Comparison of ENCODE assay signal across 26 cellular contexts in the genomic region with DNA sequence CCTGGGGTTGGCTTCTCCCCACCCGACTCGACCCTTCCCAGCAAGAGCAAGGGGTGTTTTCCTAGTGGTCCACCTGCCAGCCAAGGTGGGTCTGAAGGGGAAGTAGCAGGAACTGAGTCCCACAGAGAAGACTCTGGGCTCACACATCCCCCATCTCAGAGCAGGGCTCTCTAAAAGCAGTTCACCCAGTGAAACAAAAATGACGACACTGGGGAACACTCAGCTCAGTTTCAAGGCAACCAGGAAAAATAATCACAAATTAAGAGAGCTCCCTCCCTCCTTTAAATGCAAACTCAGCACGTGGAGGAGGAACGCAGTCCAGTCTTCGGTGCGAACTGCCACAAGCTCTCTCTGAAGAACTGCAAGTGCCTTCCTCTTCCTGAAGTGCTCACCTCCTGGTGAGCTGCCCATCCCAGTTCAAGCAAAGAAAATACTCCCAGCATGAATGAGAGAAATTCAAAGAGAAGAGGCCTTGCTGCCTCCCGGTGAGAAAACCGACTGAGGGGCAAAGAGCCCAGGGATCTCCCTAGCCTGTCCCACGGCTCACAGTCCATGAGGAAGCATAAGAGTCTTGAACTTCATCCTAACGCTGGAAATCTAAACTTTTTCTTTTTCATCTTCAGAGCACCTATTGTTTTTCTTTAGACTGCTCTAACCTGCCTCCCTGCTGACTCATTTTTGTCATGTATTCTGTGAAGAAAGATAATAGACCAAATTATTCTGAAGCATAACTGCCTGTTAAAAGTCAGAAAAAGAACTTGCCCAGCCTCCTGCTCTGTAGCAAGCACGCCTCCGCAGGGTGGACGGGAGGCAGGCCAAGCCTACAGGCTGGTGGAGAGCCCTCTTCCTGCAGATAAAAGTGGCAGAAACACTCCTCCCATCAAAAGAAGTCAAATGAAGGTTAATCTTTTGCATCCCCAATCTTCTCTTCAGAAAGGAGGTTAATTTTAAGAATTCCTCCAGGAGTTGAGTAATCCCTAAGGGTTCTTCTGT.
DNase-seq lines count a peak whose midpoint lies in the region; ATAC-seq, FAIRE-seq and TF ChIP-seq lines count a peak whose summit lies in the region.
"Had no signal": no experiment of that assay in that cellular context is flagged by ENCODE, and none has a peak within 500 bp of the region (broad histone marks: within the 10 kb centered on the region; RNA-seq: fewer than 3 reads in every experiment).

No MANE protein-coding gene starts in this region.

- H3K27me3 Mint-ChIP-seq in type B pancreatic cell = peaks cover 7% of the 10 kb centered on the region

- no peak for ATAC-seq in HG03442 (IDR thresholded peaks at IDR 0.05; ENCODE audit: unreplicated experiment)
- ATAC-seq: HCT116; left ventricle myocardium superior; stimulated activated naive B cell treated with anti-CD40 and anti-IgM and Interleukin-4, amounts not matched to agents 10 μg/mL and 1 μg/mL and 100 μg/mL, for 72 hours; T-helper 17 cell had no signal

- no peaks in the 10 kb centered on the region for H3K36me3 ChIP-seq in bronchial epithelial cell (ENCODE audit: control insufficient read depth, insufficient read depth, low read length)
- H3K36me3 ChIP-seq: colonic mucosa had no signal

- H3K36me3 Mint-ChIP-seq in type B pancreatic cell = no peaks in the 10 kb centered on the region
- H3K36me3 Mint-ChIP-seq: stimulated activated naive B cell treated with anti-CD40 and anti-IgM and Interleukin-4, amounts not matched to agents 10 μg/mL and 1 μg/mL and 100 μg/mL, for 72 hours had no signal

- peaks cover 8% of the 10 kb centered on the region for H3K4me1 Mint-ChIP-seq in type B pancreatic cell (ENCODE audit: unreplicated experiment)
- H3K4me1 Mint-ChIP-seq: activated B cell treated with CpG ODN at 0.5 μM for 24 hours; CD8-positive, alpha-beta memory T cell; stimulated activated naive B cell treated with anti-CD40 and anti-IgM and Interleukin-4, amounts not matched to agents 10 μg/mL and 1 μg/mL and 100 μg/mL, for 72 hours had no signal

- no peaks in the 10 kb centered on the region for H3K27me3 ChIP-seq in bronchial epithelial cell (ENCODE audit: control insufficient read depth, insufficient read depth, low read length)
- H3K27me3 ChIP-seq: colonic mucosa had no signal

- no peak for FAIRE-seq in bronchial epithelial cell (lab: Jason Lieb, UNC)
- FAIRE-seq: HTR-8/SVneo, RCC 7860 had no signal

- TF ChIP-seq CTCF in bronchial epithelial cell (IDR thresholded peaks at IDR 0.05; ENCODE audit: insufficient read depth, low read length, severe bottlenecking) = no peak
- no peak for TF ChIP-seq CTCF in type B pancreatic cell (conservative IDR thresholded peaks at IDR 0.05)
- TF ChIP-seq CTCF in foreskin fibroblast (IDR thresholded peaks at IDR 0.05; ENCODE audit: low read depth, low read length) = no peak

- no peak overlapping the region for H3K4me3 Mint-ChIP-seq in type B pancreatic cell
- H3K4me3 Mint-ChIP-seq: activated B cell treated with CpG ODN at 0.5 μM for 24 hours; CD8-positive, alpha-beta memory T cell; nephron; stimulated activated naive B cell treated with anti-CD40 and anti-IgM and Interleukin-4, amounts not matched to agents 10 μg/mL and 1 μg/mL and 100 μg/mL, for 72 hours; T-helper 17 cell had no signal

- peak overlapping the region; percentile 27 for H3K27ac Mint-ChIP-seq in type B pancreatic cell
- H3K27ac Mint-ChIP-seq: activated B cell treated with CpG ODN at 0.5 μM for 24 hours; CD8-positive, alpha-beta memory T cell; stimulated activated naive B cell treated with anti-CD40 and anti-IgM and Interleukin-4, amounts not matched to agents 10 μg/mL and 1 μg/mL and 100 μg/mL, for 72 hours; T-helper 17 cell had no signal

- no peak overlapping the region for H3K4me3 ChIP-seq in bronchial epithelial cell (ENCODE audit: low read depth, low read length)
- H3K4me3 ChIP-seq in foreskin fibroblast (ENCODE audit: low read depth in 1 of 2, low read length in 2 of 2) = no peak overlapping the region
- H3K4me3 ChIP-seq: colonic mucosa had no signal

- H3K9me3 Mint-ChIP-seq in type B pancreatic cell = no peaks in the 10 kb centered on the region
- H3K9me3 Mint-ChIP-seq: activated B cell treated with CpG ODN at 0.5 μM for 24 hours; CD8-positive, alpha-beta memory T cell; nephron; stimulated activated naive B cell treated with anti-CD40 and anti-IgM and Interleukin-4, amounts not matched to agents 10 μg/mL and 1 μg/mL and 100 μg/mL, for 72 hours had no signal

- DNase-seq in NCI-H345 (lab: John Stamatoyannopoulos, UW) (peak; percentile 9), NCI-H345 treated with DMSO at 0.1 percent for 48 hours (lab: John Stamatoyannopoulos, UW; ENCODE audit: unreplicated experiment) (no peak), bronchial epithelial cell (ENCODE audit: low read depth) (peak; percentile 8), left kidney (ENCODE audit: low read depth, low spot score) (peak; percentile 40), type B pancreatic cell (ENCODE audit: extremely low spot score, unreplicated experiment) (no peak), foreskin fibroblast (no peak)
- no peak for DNase-seq in stimulated activated naive CD4-positive, alpha-beta T cell (lab: John Stamatoyannopoulos, UW)
- DNase-seq: 8988T; activated B cell treated with CpG ODN at 0.5 μM for 24 hours; activated CD4-positive, alpha-beta T cell treated with anti-CD3 and anti-CD28 coated beads, Interleukin-2, amount 50 U/mL, for 48 hours; activated effector memory CD4-positive, alpha-beta T cell treated with Interleukin-2 at 50 U/mL for 16 hours; CD8-positive, alpha-beta memory T cell; colonic mucosa; left ventricle myocardium superior; MV-4-11; NCI-H2029 treated with DMSO at 0.1 percent for 48 hours; NCI-H524; posterior cingulate gyrus; stimulated activated CD4-positive, alpha-beta T cell treated with anti-CD3 and anti-CD28 coated beads, Interleukin-2, amount 100 ng/mL, for 48 hours; stimulated activated naive B cell treated with anti-CD40 and anti-IgM and Interleukin-4, amounts not matched to agents 10 μg/mL and 1 μg/mL and 100 μg/mL, for 72 hours; T-helper 17 cell had no signal

Comparison
In these comparisons a context has a peak if more than half of its experiments do, and no peak if none do; other contexts are left out.
1. DNase-seq: peak in NCI-H345 (single experiment), bronchial epithelial cell (single experiment) and left kidney (single experiment); none in NCI-H345 treated with DMSO at 0.1 percent for 48 hours (single experiment), type B pancreatic cell (single experiment), stimulated activated naive CD4-positive, alpha-beta T cell (0 of 6) and foreskin fibroblast (0 of 2).